Comparison of ENCODE assay signal across 24 cellular contexts in genomic region chr22:29112680-29113079, GRCh38. TPM values are rescaled to one million over a fixed set of nuclear protein-coding genes. Genes with fewer than 3 reads are reported as not detected.
"Had no signal": no experiment of that assay in that cellular context is flagged by ENCODE, and none has a peak within 500 bp of the region (broad histone marks: within the 10 kb centered on the region; RNA-seq: fewer than 3 reads in every experiment).

No MANE protein-coding gene starts in this region.

- H3K27ac Mint-ChIP-seq: activated naive CD4-positive, alpha-beta T cell treated with anti-CD3 and anti-CD28 coated beads for 36 hours; activated naive CD8-positive, alpha-beta T cell treated with anti-CD3 and anti-CD28 coated beads, Interleukin-2, amount 50 U/mL, for 24 hours; activated T-helper 17 cell treated with anti-CD3 and anti-CD28 coated beads, Interleukin-2, amount 50 U/mL, for 72 hours; endodermal cell; memory B cell; natural killer cell treated with Interleukin-12 subunit alpha and Interleukin-12 subunit beta and Interleukin-15 and Interleukin-18, amount 100 ng/mL, for 72 hours; type B pancreatic cell had no signal

- H3K27me3 Mint-ChIP-seq: type B pancreatic cell had no signal

- H3K9me3 Mint-ChIP-seq: activated naive CD4-positive, alpha-beta T cell treated with anti-CD3 and anti-CD28 coated beads for 36 hours; activated T-helper 17 cell treated with anti-CD3 and anti-CD28 coated beads, Interleukin-2, amount 50 U/mL, for 72 hours; endodermal cell; memory B cell; natural killer cell treated with Interleukin-12 subunit alpha and Interleukin-12 subunit beta and Interleukin-15 and Interleukin-18, amount 100 ng/mL, for 72 hours; type B pancreatic cell had no signal

- H3K9me3 ChIP-seq: ascending aorta, left lung, sigmoid colon had no signal

- H3K27ac ChIP-seq: ascending aorta, left lung, SK-N-MC had no signal

- H3K4me3 ChIP-seq: ascending aorta, left lung, sigmoid colon, SK-N-MC had no signal

- H3K4me3 Mint-ChIP-seq: activated naive CD4-positive, alpha-beta T cell treated with anti-CD3 and anti-CD28 coated beads for 36 hours; activated naive CD8-positive, alpha-beta T cell treated with anti-CD3 and anti-CD28 coated beads, Interleukin-2, amount 50 U/mL, for 24 hours; activated T-helper 17 cell treated with anti-CD3 and anti-CD28 coated beads, Interleukin-2, amount 50 U/mL, for 72 hours; endodermal cell; memory B cell; natural killer cell treated with Interleukin-12 subunit alpha and Interleukin-12 subunit beta and Interleukin-15 and Interleukin-18, amount 100 ng/mL, for 72 hours; type B pancreatic cell had no signal

- DNase-seq: activated CD4-positive, CD25-positive, alpha-beta regulatory T cell treated with anti-CD3 and anti-CD28 coated beads, Interleukin-2, amount 50 U/mL, for 72 hours; activated naive CD4-positive, alpha-beta T cell treated with anti-CD3 and anti-CD28 coated beads for 36 hours; activated naive CD8-positive, alpha-beta T cell treated with anti-CD3 and anti-CD28 coated beads, Interleukin-2, amount 50 U/mL, for 24 hours; dermis blood vessel endothelial cell; hippocampal formation; kidney; left lung; occipital lobe; sigmoid colon; stimulated activated CD4-positive, alpha-beta T cell treated with anti-CD3 and anti-CD28 coated beads, Interleukin-4, amount 100 ng/mL, for 24 hours; stimulated activated naive CD4-positive, alpha-beta T cell had no signal

- H3K4me1 Mint-ChIP-seq: activated T-helper 17 cell treated with anti-CD3 and anti-CD28 coated beads, Interleukin-2, amount 50 U/mL, for 72 hours; memory B cell had no signal

- H3K36me3 Mint-ChIP-seq: memory B cell; natural killer cell treated with Interleukin-12 subunit alpha and Interleukin-12 subunit beta and Interleukin-15 and Interleukin-18, amount 100 ng/mL, for 72 hours had no signal

- H3K4me1 ChIP-seq: ascending aorta, sigmoid colon had no signal

- H3K27me3 ChIP-seq: ascending aorta, left lung, sigmoid colon had no signal

- H3K36me3 ChIP-seq: ascending aorta, left lung, sigmoid colon had no signal

RNA-seq across cellular contexts. Expression of gene KREMEN1, which starts 39.8 kb away (rescaled TPM):
- total RNA-seq: T-helper 1 cell treated with Interleukin-12 subunit alpha and Interleukin-12 subunit beta and Interleukin-4 antibody, amounts not matched to agents 30 ng/mL and 1 ng/mL, for 36 hours had no signal

RNA-seq across cellular contexts. Expression of gene C22orf31, which starts 51.0 kb away (rescaled TPM):
- total RNA-seq: activated naive CD4-positive, alpha-beta T cell treated with anti-CD3 and anti-CD28 coated beads for 36 hours; activated T-helper 17 cell treated with anti-CD3 and anti-CD28 coated beads, Interleukin-2, amount 50 U/mL, for 72 hours; ascending aorta; bronchial epithelial cell; chondrocyte; dermis blood vessel endothelial cell; endodermal cell; epithelial cell of proximal tubule; kidney; mucosa of gallbladder; natural killer cell treated with Interleukin-12 subunit alpha and Interleukin-12 subunit beta and Interleukin-15 and Interleukin-18, amount 100 ng/mL, for 72 hours; occipital lobe; pulmonary artery endothelial cell; sigmoid colon; T-helper 1 cell treated with Interleukin-12 subunit alpha and Interleukin-12 subunit beta and Interleukin-4 antibody, amounts not matched to agents 30 ng/mL and 1 ng/mL, for 36 hours had no signal
